ENCODE assay signal across 15 cellular contexts in the genomic region with DNA sequence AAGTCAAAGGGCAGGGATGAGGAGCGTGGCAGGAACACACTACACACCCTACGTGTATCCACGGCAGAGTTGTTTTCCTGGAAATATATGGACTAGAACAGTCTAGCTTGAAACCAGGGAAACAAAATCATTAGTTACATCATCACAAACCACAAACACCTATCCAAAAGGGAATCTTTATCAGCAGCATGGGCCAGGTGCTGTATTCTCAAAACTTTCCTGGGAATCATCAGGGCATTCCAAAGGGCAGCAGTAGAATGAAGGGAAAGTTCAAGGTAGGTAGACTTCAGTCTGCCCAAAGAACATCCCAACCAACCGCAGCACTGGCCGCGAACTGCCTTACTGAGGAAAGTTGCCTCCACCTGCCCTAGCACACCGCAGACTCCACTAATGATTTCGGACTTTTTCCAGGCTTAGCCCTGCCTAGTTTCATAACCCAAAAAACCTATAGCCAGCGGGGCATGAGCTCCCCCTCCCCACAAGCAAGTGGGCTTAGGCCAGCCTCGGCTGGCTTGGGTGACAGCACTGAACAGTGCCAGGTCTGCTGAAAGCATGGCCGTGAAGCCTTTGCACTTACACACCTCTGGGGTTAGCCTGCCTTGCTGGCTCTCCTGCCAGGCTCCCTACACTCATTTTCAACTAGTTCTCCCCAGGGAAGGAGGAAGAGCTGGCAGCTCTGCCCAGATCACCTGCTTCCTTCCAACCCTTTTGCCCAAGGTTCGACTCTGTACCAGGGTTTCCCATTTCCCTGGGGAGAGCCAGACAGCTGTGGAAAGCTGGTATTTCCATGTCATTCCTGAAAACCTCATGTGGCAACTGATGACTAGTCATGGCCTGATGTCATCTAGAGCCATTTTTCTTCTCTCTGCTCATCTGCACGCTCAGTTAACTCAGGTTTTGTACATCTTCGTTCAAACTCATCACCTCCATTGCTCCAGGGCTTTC.
A peak's percentile ranks its signal among the peaks of the same experiment; 100 is the strongest.
DNase-seq lines count a peak whose midpoint lies in the region; TF ChIP-seq lines count a peak whose summit lies in the region.
"Had no signal": no experiment of that assay in that cellular context is flagged by ENCODE, and none has a peak within 500 bp of the region (broad histone marks: within the 10 kb centered on the region; RNA-seq: fewer than 3 reads in every experiment).

No MANE protein-coding gene starts in this region.

- POLR2A ChIA-PET in RWPE1 (lab: Yijun Ruan, JAX; ENCODE audit: low non-redundant PET) = no interaction called here

- H3K27ac ChIP-seq in RWPE1 (peak overlapping the region; percentile 54), smooth muscle cell (ENCODE audit: low read depth) (peak overlapping the region; percentile 75)

- H2AFZ ChIP-seq in smooth muscle cell (ENCODE audit: low read depth) = peak overlapping the region; percentile 26

- no peaks in the 10 kb centered on the region for H3K9me3 ChIP-seq in smooth muscle cell (replicated peaks; ENCODE audit: low read depth)
- H3K9me3 ChIP-seq: thoracic aorta had no signal

- CTCF ChIA-PET in RWPE1 (lab: Yijun Ruan, JAX) = interaction anchor here (0.6 kb wide), 1 partner anchor 42 kb away, joined by 3 read pairs; no protein-coding TSS in a partner anchor

- H3K79me2 ChIP-seq in smooth muscle cell (ENCODE audit: low read depth) = no peaks in the 10 kb centered on the region

- H3K27me3 ChIP-seq in smooth muscle cell (ENCODE audit: low read depth) = no peaks in the 10 kb centered on the region

- no peaks in the 10 kb centered on the region for H4K20me1 ChIP-seq in smooth muscle cell (ENCODE audit: low read depth)

- peaks cover 1% of the 10 kb centered on the region for H3K36me3 Mint-ChIP-seq in activated naive CD4-positive, alpha-beta T cell treated with anti-CD3 and anti-CD28 coated beads, Interleukin-2, amount 50 U/mL, for 24 hours

- no peak for DNase-seq in activated naive CD4-positive, alpha-beta T cell treated with Interleukin-2 at 50 U/mL for 16 hours
- DNase-seq in RWPE1 (ENCODE audit: low spot score) (no peak), epidermal melanocyte (ENCODE audit: insufficient read length, low spot score) (peak; percentile 41), smooth muscle cell (lab: John Stamatoyannopoulos, UW; ENCODE audit: unreplicated experiment) (no peak), NCI-H2227 treated with DMSO at 0.1 percent for 48 hours (lab: John Stamatoyannopoulos, UW) (no peak), DMS114 treated with DMSO at 0.1 percent for 48 hours (lab: John Stamatoyannopoulos, UW; ENCODE audit: unreplicated experiment) (no peak)
- DNase-seq in activated CD4-positive, CD25-positive, alpha-beta regulatory T cell treated with anti-CD3 and anti-CD28 coated beads, Interleukin-2, amount 50 U/mL, for 72 hours = no peak
- DNase-seq: activated naive CD4-positive, alpha-beta T cell treated with anti-CD3 and anti-CD28 coated beads for 36 hours; cortex of kidney; DMS 273 treated with DMSO at 0.1 percent for 48 hours; left colon; NCI-H1105 treated with DMSO at 0.1 percent for 48 hours; RPMI8226 had no signal

- WGBS in smooth muscle cell (ENCODE audit: low lambda C conversion rate) = 79% methylated on average over 14 of the region's 14 CpGs

- no peak overlapping the region for H3K4me3 ChIP-seq in smooth muscle cell

- H3K9me3 Mint-ChIP-seq in activated naive CD4-positive, alpha-beta T cell treated with anti-CD3 and anti-CD28 coated beads, Interleukin-2, amount 50 U/mL, for 24 hours = no peaks in the 10 kb centered on the region

- peak overlapping the region; percentile 47 for H3K4me2 ChIP-seq in smooth muscle cell

- no peaks in the 10 kb centered on the region for H3K27me3 Mint-ChIP-seq in activated naive CD4-positive, alpha-beta T cell treated with anti-CD3 and anti-CD28 coated beads, Interleukin-2, amount 50 U/mL, for 24 hours

- H3K4me1 ChIP-seq in smooth muscle cell (ENCODE audit: low read depth) = no peaks in the 10 kb centered on the region

- no peak overlapping the region for H3K4me3 Mint-ChIP-seq in activated naive CD4-positive, alpha-beta T cell treated with anti-CD3 and anti-CD28 coated beads, Interleukin-2, amount 50 U/mL, for 24 hours

- peaks cover 36% of the 10 kb centered on the region for H3K4me1 Mint-ChIP-seq in activated naive CD4-positive, alpha-beta T cell treated with anti-CD3 and anti-CD28 coated beads, Interleukin-2, amount 50 U/mL, for 24 hours

- peak overlapping the region; percentile 18 for H3K9ac ChIP-seq in smooth muscle cell (ENCODE audit: low read depth)

- peak overlapping the region; percentile 18 for H3K27ac Mint-ChIP-seq in activated naive CD4-positive, alpha-beta T cell treated with anti-CD3 and anti-CD28 coated beads, Interleukin-2, amount 50 U/mL, for 24 hours
- H3K27ac Mint-ChIP-seq: activated naive CD4-positive, alpha-beta T cell treated with anti-CD3 and anti-CD28 coated beads for 36 hours had no signal

- TF ChIP-seq CTCF in RWPE1 (conservative IDR thresholded peaks at IDR 0.05; ENCODE audit: low read depth) (no peak), smooth muscle cell (IDR thresholded peaks at IDR 0.05; ENCODE audit: borderline replicate concordance, insufficient read depth, poor library complexity, severe bottlenecking) (no peak)

- H3F3A ChIP-seq in smooth muscle cell (ENCODE audit: low read depth) = no peaks in the 10 kb centered on the region

- H3K36me3 ChIP-seq in smooth muscle cell (ENCODE audit: low read depth) = no peaks in the 10 kb centered on the region
- H3K36me3 ChIP-seq: thoracic aorta had no signal
